In genomic region chr10:34758447-34758996, GRCh38 we compare ENCODE assay signal across 9 cellular contexts. TPM values are rescaled to one million over a fixed set of nuclear protein-coding genes. Genes with fewer than 3 reads are reported as not detected.
A peak's percentile ranks its signal among the peaks of the same experiment; 100 is the strongest.
DNase-seq lines count a peak whose midpoint lies in the region; ATAC-seq, FAIRE-seq and TF ChIP-seq lines count a peak whose summit lies in the region.
"Had no signal": no experiment of that assay in that cellular context is flagged by ENCODE, and none has a peak within 500 bp of the region (broad histone marks: within the 10 kb centered on the region; RNA-seq: fewer than 3 reads in every experiment).

No MANE protein-coding gene starts in this region.

- no peaks in the 10 kb centered on the region for H3K27me3 ChIP-seq in HL-60 (ENCODE audit: insufficient read depth, poor library complexity, severe bottlenecking)
- no peaks in the 10 kb centered on the region for H3K27me3 ChIP-seq in GM12878 (replicated peaks in 1 of 2; ENCODE audit: control insufficient read depth in 2 of 2, insufficient read depth in 2 of 2, low read length in 1 of 2)

- intact Hi-C loops in GM12878 (cut with micrococcal nuclease; ENCODE audit: unreplicated experiment): no loop called here

- WGBS in GM12878 (ENCODE audit: insufficient coverage, insufficient replicate concordance, low lambda C conversion rate, missing lambda C conversion rate): 31% methylated on average over 3 of the region's 3 CpGs

- no peaks in the 10 kb centered on the region for H3K9me3 ChIP-seq in GM12878 (replicated peaks; ENCODE audit: control insufficient read depth, insufficient read depth, low read length)

- no peaks in the 10 kb centered on the region for H4K20me1 ChIP-seq in GM12878 (ENCODE audit: control insufficient read depth, insufficient read depth)

- TF ChIP-seq EP300 in GM12878 (IDR thresholded peaks at IDR 0.05; ENCODE audit: borderline replicate concordance in 1 of 2, control insufficient read depth in 1 of 2, low read depth in 2 of 2, low read length in 2 of 2): no peak

- H3K4me1 ChIP-seq in GM12878 (ENCODE audit: control insufficient read depth, insufficient read depth, low read length): no peaks in the 10 kb centered on the region

- TF ChIP-seq CTCF in HL-60 (IDR thresholded peaks at IDR 0.05; ENCODE audit: insufficient read depth, low read length) (no peak), GM12878 (IDR thresholded peaks at IDR 0.05 in 2 of 3, conservative IDR thresholded peaks at IDR 0.05 in 1 of 3; ENCODE audit: control insufficient read depth in 2 of 3, extremely low read depth in 1 of 3, insufficient read depth in 1 of 3, low read depth in 3 of 3, low read length in 3 of 3) (no peak)

- no peaks in the 10 kb centered on the region for H3K36me3 ChIP-seq in GM12878 (ENCODE audit: control insufficient read depth in 2 of 2, insufficient read depth in 2 of 2, low read length in 1 of 2)

- no TSS peak for BruUV-seq in GM12878 (replicated peaks; lab: Mats Ljungman, UMichigan)

- no peak overlapping the region for H3K27ac ChIP-seq in HL-60 (replicated peaks)
- H3K27ac ChIP-seq in GM12878 (ENCODE audit: control insufficient read depth, insufficient read depth): no peak overlapping the region

- CTCF ChIA-PET in GM12878 (lab: Yijun Ruan, JAX): interaction anchor here (0.6 to 2.9 kb wide), 8 partner anchors 8 to 374 kb away, joined by 3 to 12 read pairs (median 4); no protein-coding TSS in a partner anchor

- SMC1A ChIA-PET in GM12878 (lab: Charles Lee; ENCODE audit: uncharacterized antibody, unreplicated experiment): interaction anchor here (1.0 to 5.2 kb wide), 11 partner anchors 9 to 50 kb away, joined by 3 to 28 read pairs (median 6); no protein-coding TSS in a partner anchor

- no peak for TF ChIP-seq RAD21 in GM12878 (IDR thresholded peaks at IDR 0.05; ENCODE audit: insufficient read depth, low read depth, low read length)

- DNase-seq in A172 (ENCODE audit: low spot score) (peak; percentile 98), HL-60 (ENCODE audit: low read depth in 1 of 2, low spot score in 1 of 2) (peak; percentile 10 to 22), GM12878 (ENCODE audit: low read depth, low spot score) (peak; percentile 34), renal cortical epithelial cell (ENCODE audit: low read depth) (peak; percentile 97)
- no peak for DNase-seq in stimulated activated naive CD4-positive, alpha-beta T cell treated with Interleukin-2 at 50 U/mL for 16 hours (lab: John Stamatoyannopoulos, UW)
- DNase-seq in stimulated activated naive CD4-positive, alpha-beta T cell (lab: John Stamatoyannopoulos, UW): no peak

- H3K4me2 ChIP-seq in GM12878 (ENCODE audit: control insufficient read depth, insufficient read depth): no peak overlapping the region

- no peak for FAIRE-seq in GM12878 (lab: Jason Lieb, UNC)

- in situ Hi-C loops in GM12878 (cut with MboI): no loop called here

- RAD21 ChIA-PET in GM12878 (lab: Charles Lee; ENCODE audit: unreplicated experiment): interaction anchor here (0.9 to 3.0 kb wide), 9 partner anchors 18 to 459 kb away, joined by 3 to 13 read pairs (median 5); no protein-coding TSS in a partner anchor

- TF ChIP-seq POLR2A in GM12878 (IDR thresholded peaks at IDR 0.05; ENCODE audit: low read depth, low read length): no peak

- H3K9ac ChIP-seq in GM12878 (ENCODE audit: control insufficient read depth, insufficient read depth, low read length): no peak overlapping the region

- H3K4me3 ChIP-seq in HL-60 (replicated peaks; ENCODE audit: insufficient read depth, low read length) (no peak overlapping the region), GM12878 (no peak overlapping the region)
- H3K4me3 ChIP-seq: skin epidermis had no signal

- ATAC-seq in GM19372 (IDR thresholded peaks at IDR 0.05; ENCODE audit: low read depth, unreplicated experiment) (peak; percentile 50), GM12878 (peak; percentile 76), GM19035 (IDR thresholded peaks at IDR 0.05; ENCODE audit: unreplicated experiment) (no peak)

- POLR2A ChIA-PET in GM12878 (lab: Charles Lee): interaction anchor here (1.0 to 1.8 kb wide), 9 partner anchors 9 to 52 kb away, joined by 3 to 6 read pairs (median 3); no protein-coding TSS in a partner anchor

- no peak overlapping the region for H2AFZ ChIP-seq in GM12878 (ENCODE audit: control insufficient read depth, low read depth, low read length)

- H3K79me2 ChIP-seq in GM12878 (ENCODE audit: control insufficient read depth, insufficient read depth, low read length): no peaks in the 10 kb centered on the region

TF ChIP-seq in GM12878, 131 proteins besides CTCF, POLR2A, EP300 and RAD21 (continues in another document):
- TF ChIP-seq SMAD1 (IDR thresholded peaks at IDR 0.05; ENCODE audit: low read depth, partially characterized antibody) (no peak), IKZF2 (IDR thresholded peaks at IDR 0.05) (peak; percentile 87 to 90), CREB1 (IDR thresholded peaks at IDR 0.05; ENCODE audit: low read depth) (peak; percentile 68; the same call in 1 of the 2 replicates), RCOR1 (conservative IDR thresholded peaks at IDR 0.05; ENCODE audit: low read depth, low read length) (no peak), FOXM1 (IDR thresholded peaks at IDR 0.05; ENCODE audit: low read depth, low read length) (no peak), SPI1 (IDR thresholded peaks at IDR 0.05; ENCODE audit: borderline replicate concordance, insufficient read depth, low read depth, low read length) (peak; percentile 35; the same call in 1 of the 2 replicates), ATF2 (IDR thresholded peaks at IDR 0.05; ENCODE audit: low read length) (0 out of 2 replicates have a peak, but pooled peaks have one; percentile 20), MTA2 (IDR thresholded peaks at IDR 0.05; ENCODE audit: low read depth) (peak; percentile 56), NBN (IDR thresholded peaks at IDR 0.05) (peak; percentile 45; the same call in 1 of the 2 replicates), IKZF1 (conservative IDR thresholded peaks at IDR 0.05) (peak; percentile 84)
- TF ChIP-seq, protein P1, sequence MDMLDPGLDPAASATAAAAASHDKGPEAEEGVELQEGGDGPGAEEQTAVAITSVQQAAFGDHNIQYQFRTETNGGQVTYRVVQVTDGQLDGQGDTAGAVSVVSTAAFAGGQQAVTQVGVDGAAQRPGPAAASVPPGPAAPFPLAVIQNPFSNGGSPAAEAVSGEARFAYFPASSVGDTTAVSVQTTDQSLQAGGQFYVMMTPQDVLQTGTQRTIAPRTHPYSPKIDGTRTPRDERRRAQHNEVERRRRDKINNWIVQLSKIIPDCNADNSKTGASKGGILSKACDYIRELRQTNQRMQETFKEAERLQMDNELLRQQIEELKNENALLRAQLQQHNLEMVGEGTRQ (IDR thresholded peaks at IDR 0.05; ENCODE audit: borderline replicate concordance, low read depth, low read length): no peak
- TF ChIP-seq, protein P2, sequence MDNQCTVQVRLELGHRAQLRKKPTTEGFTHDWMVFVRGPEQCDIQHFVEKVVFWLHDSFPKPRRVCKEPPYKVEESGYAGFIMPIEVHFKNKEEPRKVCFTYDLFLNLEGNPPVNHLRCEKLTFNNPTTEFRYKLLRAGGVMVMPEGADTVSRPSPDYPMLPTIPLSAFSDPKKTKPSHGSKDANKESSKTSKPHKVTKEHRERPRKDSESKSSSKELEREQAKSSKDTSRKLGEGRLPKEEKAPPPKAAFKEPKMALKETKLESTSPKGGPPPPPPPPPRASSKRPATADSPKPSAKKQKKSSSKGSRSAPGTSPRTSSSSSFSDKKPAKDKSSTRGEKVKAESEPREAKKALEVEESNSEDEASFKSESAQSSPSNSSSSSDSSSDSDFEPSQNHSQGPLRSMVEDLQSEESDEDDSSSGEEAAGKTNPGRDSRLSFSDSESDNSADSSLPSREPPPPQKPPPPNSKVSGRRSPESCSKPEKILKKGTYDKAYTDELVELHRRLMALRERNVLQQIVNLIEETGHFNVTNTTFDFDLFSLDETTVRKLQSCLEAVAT (IDR thresholded peaks at IDR 0.05): no peak

RNA-seq across cellular contexts. Expression of gene PARD3, which starts 56.6 kb away (rescaled TPM):
- total RNA-seq in A172 (2014; rRNA removed; shearing (Covaris generic)): 48.3 and 52.9 TPM in 2 replicates
- total RNA-seq in GM12878 (2013; cell fraction: nucleolus; rRNA removed): 128 and 134 TPM in 2 replicates
- total RNA-seq in GM12878 (2014; rRNA removed): 16.5 and 18.8 TPM in 2 replicates
- total RNA-seq in GM12878 (2014; rRNA removed; fragmentation: Illumina TruSeq; extraction: Trizol): 27.5 and 29.0 TPM in 2 replicates
- total RNA-seq in GM12878 (2021): 16.6 TPM in 2 replicates
- polyA plus RNA-seq in GM12878 (2011; ENCODE audit: low read depth): 3.7 TPM
- 43.1 and 55.3 TPM in 2 replicates for polyA plus RNA-seq in GM12878 (2011; rRNA removed)
- polyA plus RNA-seq in GM12878 (2011; cell fraction: cytosol; rRNA removed): 24.3 and 28.9 TPM in 2 replicates
- polyA plus RNA-seq in GM12878 (2011; cell fraction: nucleus; rRNA removed): 27.5 and 32.0 TPM in 2 replicates
- polyA plus RNA-seq in GM12878 (2012): 4.7 and 6.1 TPM in 2 replicates
- 19.3 and 21.7 TPM in 2 replicates for polyA plus RNA-seq in GM12878 (2014; fragmentation: Illumina TruSeq; extraction: Trizol)
- 1 to 10 TPM; 6.3 to 9.6 TPM for polyA plus RNA-seq in GM12878 (2014; fragmentation: Nextera tagmentation; extraction: Ambion mirVana)
- polyA plus RNA-seq in GM12878 (2014; rRNA removed): 9.9 and 11.3 TPM in 2 replicates
- polyA plus RNA-seq in GM12878 (2016; fragmentation: Nextera tagmentation; extraction: Ambion mirVana): 1 to 10 TPM; 2.6 to 3.8 TPM
- 96.4 TPM in 2 replicates for polyA minus RNA-seq in GM12878 (2011; rRNA and poly(A)+ RNA removed)
- 17.6 and 22.9 TPM in 2 replicates for polyA minus RNA-seq in GM12878 (2011; cell fraction: cytosol; rRNA and poly(A)+ RNA removed)
- 71.0 and 84.8 TPM in 2 replicates for polyA minus RNA-seq in GM12878 (2011; cell fraction: nucleus; rRNA and poly(A)+ RNA removed)
- total RNA-seq in renal cortical epithelial cell: 154 and 189 TPM in 2 replicates

Comparison
In these comparisons a context has a peak if more than half of its experiments do, and no peak if none do; other contexts are left out.
1. DNase-seq: peak in A172 (single experiment), HL-60 (2 of 2), GM12878 (single experiment) and renal cortical epithelial cell (single experiment); none in stimulated activated naive CD4-positive, alpha-beta T cell treated with Interleukin-2 at 50 U/mL for 16 hours (single experiment) and stimulated activated naive CD4-positive, alpha-beta T cell (0 of 6).